In the genomic region with DNA sequence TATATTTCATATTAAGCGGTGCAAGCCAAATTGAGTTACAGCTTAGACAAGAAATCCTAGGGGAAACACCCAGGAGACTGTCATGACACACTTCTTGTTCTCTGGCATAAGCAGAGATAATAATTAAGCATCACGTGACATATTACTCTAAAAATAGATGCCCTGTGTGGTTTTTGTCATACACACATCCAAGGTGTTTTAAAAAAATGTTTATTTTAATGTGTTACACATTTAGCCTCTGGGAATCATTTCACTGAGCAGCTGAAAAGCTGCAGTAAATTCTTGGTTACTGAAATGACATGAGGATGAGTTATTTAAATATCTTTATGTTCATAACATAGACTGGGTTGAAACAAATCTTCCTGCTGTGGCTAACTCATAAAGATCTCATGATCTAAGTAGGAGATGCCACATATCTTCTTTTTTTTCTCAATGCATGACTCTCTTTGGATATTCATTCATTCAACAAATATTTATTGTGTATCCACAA, we compare ENCODE assay signal across 1 cellular context.
TF ChIP-seq lines count a peak whose summit lies in the region.

No MANE protein-coding gene starts in this region.

TF ChIP-seq in GM12878, 131 proteins besides CTCF, POLR2A, EP300 and RAD21 (continued from another document and continues in another):
- TF ChIP-seq, protein P1, sequence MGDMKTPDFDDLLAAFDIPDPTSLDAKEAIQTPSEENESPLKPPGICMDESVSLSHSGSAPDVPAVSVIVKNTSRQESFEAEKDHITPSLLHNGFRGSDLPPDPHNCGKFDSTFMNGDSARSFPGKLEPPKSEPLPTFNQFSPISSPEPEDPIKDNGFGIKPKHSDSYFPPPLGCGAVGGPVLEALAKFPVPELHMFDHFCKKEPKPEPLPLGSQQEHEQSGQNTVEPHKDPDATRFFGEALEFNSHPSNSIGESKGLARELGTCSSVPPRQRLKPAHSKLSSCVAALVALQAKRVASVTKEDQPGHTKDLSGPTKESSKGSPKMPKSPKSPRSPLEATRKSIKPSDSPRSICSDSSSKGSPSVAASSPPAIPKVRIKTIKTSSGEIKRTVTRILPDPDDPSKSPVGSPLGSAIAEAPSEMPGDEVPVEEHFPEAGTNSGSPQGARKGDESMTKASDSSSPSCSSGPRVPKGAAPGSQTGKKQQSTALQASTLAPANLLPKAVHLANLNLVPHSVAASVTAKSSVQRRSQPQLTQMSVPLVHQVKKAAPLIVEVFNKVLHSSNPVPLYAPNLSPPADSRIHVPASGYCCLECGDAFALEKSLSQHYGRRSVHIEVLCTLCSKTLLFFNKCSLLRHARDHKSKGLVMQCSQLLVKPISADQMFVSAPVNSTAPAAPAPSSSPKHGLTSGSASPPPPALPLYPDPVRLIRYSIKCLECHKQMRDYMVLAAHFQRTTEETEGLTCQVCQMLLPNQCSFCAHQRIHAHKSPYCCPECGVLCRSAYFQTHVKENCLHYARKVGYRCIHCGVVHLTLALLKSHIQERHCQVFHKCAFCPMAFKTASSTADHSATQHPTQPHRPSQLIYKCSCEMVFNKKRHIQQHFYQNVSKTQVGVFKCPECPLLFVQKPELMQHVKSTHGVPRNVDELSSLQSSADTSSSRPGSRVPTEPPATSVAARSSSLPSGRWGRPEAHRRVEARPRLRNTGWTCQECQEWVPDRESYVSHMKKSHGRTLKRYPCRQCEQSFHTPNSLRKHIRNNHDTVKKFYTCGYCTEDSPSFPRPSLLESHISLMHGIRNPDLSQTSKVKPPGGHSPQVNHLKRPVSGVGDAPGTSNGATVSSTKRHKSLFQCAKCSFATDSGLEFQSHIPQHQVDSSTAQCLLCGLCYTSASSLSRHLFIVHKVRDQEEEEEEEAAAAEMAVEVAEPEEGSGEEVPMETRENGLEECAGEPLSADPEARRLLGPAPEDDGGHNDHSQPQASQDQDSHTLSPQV (IDR thresholded peaks at IDR 0.05): no peak
- TF ChIP-seq HDAC2 (IDR thresholded peaks at IDR 0.05) (no peak), TCF12 (IDR thresholded peaks at IDR 0.05; ENCODE audit: low read depth, low read length) (no peak), SMARCA5 (IDR thresholded peaks at IDR 0.05) (no peak), CBFB (IDR thresholded peaks at IDR 0.05; ENCODE audit: low read depth) (no peak), KDM1A (IDR thresholded peaks at IDR 0.05; ENCODE audit: borderline replicate concordance) (no peak), RELA (IDR thresholded peaks at IDR 0.05; ENCODE audit: borderline replicate concordance, partially characterized antibody) (no peak), MYB (IDR thresholded peaks at IDR 0.05; ENCODE audit: borderline replicate concordance, low read depth, low read length) (no peak), CHD4 (IDR thresholded peaks at IDR 0.05) (no peak), ZNF274 (IDR thresholded peaks at IDR 0.05; ENCODE audit: insufficient read depth, insufficient read length) (no peak), MXI1 (IDR thresholded peaks at IDR 0.05; ENCODE audit: low read depth, low read length) (no peak), SIX5 (IDR thresholded peaks at IDR 0.05; ENCODE audit: low read depth, low read length, severe bottlenecking) (no peak), TARDBP (IDR thresholded peaks at IDR 0.05; ENCODE audit: borderline replicate concordance) (no peak), TBL1XR1 (IDR thresholded peaks at IDR 0.05; ENCODE audit: low read depth, low read length) (no peak), ATF7 (IDR thresholded peaks at IDR 0.05; ENCODE audit: low read depth) (peak; percentile 29; the same call in 1 of the 2 replicates), MYC (IDR thresholded peaks at IDR 0.05; ENCODE audit: insufficient read depth, insufficient read length, insufficient replicate concordance, low read length, severe bottlenecking) (no peak), ESRRA (IDR thresholded peaks at IDR 0.05; ENCODE audit: low read length) (no peak), NR2C2 (IDR thresholded peaks at IDR 0.05; ENCODE audit: borderline replicate concordance, control insufficient read depth, insufficient read length, low read depth) (no peak), CEBPB (IDR thresholded peaks at IDR 0.05; ENCODE audit: borderline replicate concordance in 1 of 2, low read depth in 2 of 2, low read length in 2 of 2) (no peak), SREBF2 (IDR thresholded peaks at IDR 0.05; ENCODE audit: low read length) (no peak), WRNIP1 (IDR thresholded peaks at IDR 0.05; ENCODE audit: borderline replicate concordance, low read depth, low read length) (no peak), PML (IDR thresholded peaks at IDR 0.05; ENCODE audit: low read length) (no peak), GABPA (IDR thresholded peaks at IDR 0.05; ENCODE audit: low read depth) (no peak), NFYA (IDR thresholded peaks at IDR 0.05; ENCODE audit: borderline replicate concordance, low read depth, low read length) (no peak), SRF (IDR thresholded peaks at IDR 0.05; ENCODE audit: low read depth in 2 of 2, low read length in 2 of 2) (no peak), RAD51 (IDR thresholded peaks at IDR 0.05) (peak; percentile 99), MTA2 (IDR thresholded peaks at IDR 0.05; ENCODE audit: low read depth) (peak; percentile 76), CREM (IDR thresholded peaks at IDR 0.05; ENCODE audit: low read depth) (no peak)
- TF ChIP-seq, protein P2, sequence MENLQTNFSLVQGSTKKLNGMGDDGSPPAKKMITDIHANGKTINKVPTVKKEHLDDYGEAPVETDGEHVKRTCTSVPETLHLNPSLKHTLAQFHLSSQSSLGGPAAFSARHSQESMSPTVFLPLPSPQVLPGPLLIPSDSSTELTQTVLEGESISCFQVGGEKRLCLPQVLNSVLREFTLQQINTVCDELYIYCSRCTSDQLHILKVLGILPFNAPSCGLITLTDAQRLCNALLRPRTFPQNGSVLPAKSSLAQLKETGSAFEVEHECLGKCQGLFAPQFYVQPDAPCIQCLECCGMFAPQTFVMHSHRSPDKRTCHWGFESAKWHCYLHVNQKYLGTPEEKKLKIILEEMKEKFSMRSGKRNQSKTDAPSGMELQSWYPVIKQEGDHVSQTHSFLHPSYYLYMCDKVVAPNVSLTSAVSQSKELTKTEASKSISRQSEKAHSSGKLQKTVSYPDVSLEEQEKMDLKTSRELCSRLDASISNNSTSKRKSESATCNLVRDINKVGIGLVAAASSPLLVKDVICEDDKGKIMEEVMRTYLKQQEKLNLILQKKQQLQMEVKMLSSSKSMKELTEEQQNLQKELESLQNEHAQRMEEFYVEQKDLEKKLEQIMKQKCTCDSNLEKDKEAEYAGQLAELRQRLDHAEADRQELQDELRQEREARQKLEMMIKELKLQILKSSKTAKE (IDR thresholded peaks at IDR 0.05; ENCODE audit: low read depth, poor library complexity, severe bottlenecking): peak; percentile 46
- TF ChIP-seq, protein P3, sequence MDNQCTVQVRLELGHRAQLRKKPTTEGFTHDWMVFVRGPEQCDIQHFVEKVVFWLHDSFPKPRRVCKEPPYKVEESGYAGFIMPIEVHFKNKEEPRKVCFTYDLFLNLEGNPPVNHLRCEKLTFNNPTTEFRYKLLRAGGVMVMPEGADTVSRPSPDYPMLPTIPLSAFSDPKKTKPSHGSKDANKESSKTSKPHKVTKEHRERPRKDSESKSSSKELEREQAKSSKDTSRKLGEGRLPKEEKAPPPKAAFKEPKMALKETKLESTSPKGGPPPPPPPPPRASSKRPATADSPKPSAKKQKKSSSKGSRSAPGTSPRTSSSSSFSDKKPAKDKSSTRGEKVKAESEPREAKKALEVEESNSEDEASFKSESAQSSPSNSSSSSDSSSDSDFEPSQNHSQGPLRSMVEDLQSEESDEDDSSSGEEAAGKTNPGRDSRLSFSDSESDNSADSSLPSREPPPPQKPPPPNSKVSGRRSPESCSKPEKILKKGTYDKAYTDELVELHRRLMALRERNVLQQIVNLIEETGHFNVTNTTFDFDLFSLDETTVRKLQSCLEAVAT (IDR thresholded peaks at IDR 0.05): no peak
- TF ChIP-seq, protein P4, sequence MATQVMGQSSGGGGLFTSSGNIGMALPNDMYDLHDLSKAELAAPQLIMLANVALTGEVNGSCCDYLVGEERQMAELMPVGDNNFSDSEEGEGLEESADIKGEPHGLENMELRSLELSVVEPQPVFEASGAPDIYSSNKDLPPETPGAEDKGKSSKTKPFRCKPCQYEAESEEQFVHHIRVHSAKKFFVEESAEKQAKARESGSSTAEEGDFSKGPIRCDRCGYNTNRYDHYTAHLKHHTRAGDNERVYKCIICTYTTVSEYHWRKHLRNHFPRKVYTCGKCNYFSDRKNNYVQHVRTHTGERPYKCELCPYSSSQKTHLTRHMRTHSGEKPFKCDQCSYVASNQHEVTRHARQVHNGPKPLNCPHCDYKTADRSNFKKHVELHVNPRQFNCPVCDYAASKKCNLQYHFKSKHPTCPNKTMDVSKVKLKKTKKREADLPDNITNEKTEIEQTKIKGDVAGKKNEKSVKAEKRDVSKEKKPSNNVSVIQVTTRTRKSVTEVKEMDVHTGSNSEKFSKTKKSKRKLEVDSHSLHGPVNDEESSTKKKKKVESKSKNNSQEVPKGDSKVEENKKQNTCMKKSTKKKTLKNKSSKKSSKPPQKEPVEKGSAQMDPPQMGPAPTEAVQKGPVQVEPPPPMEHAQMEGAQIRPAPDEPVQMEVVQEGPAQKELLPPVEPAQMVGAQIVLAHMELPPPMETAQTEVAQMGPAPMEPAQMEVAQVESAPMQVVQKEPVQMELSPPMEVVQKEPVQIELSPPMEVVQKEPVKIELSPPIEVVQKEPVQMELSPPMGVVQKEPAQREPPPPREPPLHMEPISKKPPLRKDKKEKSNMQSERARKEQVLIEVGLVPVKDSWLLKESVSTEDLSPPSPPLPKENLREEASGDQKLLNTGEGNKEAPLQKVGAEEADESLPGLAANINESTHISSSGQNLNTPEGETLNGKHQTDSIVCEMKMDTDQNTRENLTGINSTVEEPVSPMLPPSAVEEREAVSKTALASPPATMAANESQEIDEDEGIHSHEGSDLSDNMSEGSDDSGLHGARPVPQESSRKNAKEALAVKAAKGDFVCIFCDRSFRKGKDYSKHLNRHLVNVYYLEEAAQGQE (IDR thresholded peaks at IDR 0.05; ENCODE audit: low read depth, low read length): no peak
- TF ChIP-seq, protein P5, sequence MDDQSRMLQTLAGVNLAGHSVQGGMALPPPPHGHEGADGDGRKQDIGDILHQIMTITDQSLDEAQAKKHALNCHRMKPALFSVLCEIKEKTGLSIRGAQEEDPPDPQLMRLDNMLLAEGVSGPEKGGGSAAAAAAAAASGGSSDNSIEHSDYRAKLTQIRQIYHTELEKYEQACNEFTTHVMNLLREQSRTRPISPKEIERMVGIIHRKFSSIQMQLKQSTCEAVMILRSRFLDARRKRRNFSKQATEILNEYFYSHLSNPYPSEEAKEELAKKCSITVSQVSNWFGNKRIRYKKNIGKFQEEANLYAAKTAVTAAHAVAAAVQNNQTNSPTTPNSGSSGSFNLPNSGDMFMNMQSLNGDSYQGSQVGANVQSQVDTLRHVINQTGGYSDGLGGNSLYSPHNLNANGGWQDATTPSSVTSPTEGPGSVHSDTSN (IDR thresholded peaks at IDR 0.05; ENCODE audit: insufficient replicate concordance, low read depth, low read length): no peak
- TF ChIP-seq, protein P6, sequence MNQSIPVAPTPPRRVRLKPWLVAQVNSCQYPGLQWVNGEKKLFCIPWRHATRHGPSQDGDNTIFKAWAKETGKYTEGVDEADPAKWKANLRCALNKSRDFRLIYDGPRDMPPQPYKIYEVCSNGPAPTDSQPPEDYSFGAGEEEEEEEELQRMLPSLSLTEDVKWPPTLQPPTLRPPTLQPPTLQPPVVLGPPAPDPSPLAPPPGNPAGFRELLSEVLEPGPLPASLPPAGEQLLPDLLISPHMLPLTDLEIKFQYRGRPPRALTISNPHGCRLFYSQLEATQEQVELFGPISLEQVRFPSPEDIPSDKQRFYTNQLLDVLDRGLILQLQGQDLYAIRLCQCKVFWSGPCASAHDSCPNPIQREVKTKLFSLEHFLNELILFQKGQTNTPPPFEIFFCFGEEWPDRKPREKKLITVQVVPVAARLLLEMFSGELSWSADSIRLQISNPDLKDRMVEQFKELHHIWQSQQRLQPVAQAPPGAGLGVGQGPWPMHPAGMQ (IDR thresholded peaks at IDR 0.05; ENCODE audit: borderline replicate concordance): no peak
- TF ChIP-seq, protein P7, sequence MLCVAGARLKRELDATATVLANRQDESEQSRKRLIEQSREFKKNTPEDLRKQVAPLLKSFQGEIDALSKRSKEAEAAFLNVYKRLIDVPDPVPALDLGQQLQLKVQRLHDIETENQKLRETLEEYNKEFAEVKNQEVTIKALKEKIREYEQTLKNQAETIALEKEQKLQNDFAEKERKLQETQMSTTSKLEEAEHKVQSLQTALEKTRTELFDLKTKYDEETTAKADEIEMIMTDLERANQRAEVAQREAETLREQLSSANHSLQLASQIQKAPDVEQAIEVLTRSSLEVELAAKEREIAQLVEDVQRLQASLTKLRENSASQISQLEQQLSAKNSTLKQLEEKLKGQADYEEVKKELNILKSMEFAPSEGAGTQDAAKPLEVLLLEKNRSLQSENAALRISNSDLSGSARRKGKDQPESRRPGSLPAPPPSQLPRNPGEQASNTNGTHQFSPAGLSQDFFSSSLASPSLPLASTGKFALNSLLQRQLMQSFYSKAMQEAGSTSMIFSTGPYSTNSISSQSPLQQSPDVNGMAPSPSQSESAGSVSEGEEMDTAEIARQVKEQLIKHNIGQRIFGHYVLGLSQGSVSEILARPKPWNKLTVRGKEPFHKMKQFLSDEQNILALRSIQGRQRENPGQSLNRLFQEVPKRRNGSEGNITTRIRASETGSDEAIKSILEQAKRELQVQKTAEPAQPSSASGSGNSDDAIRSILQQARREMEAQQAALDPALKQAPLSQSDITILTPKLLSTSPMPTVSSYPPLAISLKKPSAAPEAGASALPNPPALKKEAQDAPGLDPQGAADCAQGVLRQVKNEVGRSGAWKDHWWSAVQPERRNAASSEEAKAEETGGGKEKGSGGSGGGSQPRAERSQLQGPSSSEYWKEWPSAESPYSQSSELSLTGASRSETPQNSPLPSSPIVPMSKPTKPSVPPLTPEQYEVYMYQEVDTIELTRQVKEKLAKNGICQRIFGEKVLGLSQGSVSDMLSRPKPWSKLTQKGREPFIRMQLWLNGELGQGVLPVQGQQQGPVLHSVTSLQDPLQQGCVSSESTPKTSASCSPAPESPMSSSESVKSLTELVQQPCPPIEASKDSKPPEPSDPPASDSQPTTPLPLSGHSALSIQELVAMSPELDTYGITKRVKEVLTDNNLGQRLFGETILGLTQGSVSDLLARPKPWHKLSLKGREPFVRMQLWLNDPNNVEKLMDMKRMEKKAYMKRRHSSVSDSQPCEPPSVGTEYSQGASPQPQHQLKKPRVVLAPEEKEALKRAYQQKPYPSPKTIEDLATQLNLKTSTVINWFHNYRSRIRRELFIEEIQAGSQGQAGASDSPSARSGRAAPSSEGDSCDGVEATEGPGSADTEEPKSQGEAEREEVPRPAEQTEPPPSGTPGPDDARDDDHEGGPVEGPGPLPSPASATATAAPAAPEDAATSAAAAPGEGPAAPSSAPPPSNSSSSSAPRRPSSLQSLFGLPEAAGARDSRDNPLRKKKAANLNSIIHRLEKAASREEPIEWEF (IDR thresholded peaks at IDR 0.05; ENCODE audit: insufficient replicate concordance, low read depth, low read length): no peak
- TF ChIP-seq, protein P8, sequence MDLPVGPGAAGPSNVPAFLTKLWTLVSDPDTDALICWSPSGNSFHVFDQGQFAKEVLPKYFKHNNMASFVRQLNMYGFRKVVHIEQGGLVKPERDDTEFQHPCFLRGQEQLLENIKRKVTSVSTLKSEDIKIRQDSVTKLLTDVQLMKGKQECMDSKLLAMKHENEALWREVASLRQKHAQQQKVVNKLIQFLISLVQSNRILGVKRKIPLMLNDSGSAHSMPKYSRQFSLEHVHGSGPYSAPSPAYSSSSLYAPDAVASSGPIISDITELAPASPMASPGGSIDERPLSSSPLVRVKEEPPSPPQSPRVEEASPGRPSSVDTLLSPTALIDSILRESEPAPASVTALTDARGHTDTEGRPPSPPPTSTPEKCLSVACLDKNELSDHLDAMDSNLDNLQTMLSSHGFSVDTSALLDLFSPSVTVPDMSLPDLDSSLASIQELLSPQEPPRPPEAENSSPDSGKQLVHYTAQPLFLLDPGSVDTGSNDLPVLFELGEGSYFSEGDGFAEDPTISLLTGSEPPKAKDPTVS (IDR thresholded peaks at IDR 0.05; ENCODE audit: low read depth, low read length): no peak
